12 cellular contexts compared by ENCODE assay signal in genomic region chr12:46402451-46402850, GRCh38. TPM values are rescaled to one million over a fixed set of nuclear protein-coding genes. Genes with fewer than 3 reads are reported as not detected.
DNase-seq lines count a peak whose midpoint lies in the region; ATAC-seq and TF ChIP-seq lines count a peak whose summit lies in the region.
"Had no signal": no experiment of that assay in that cellular context is flagged by ENCODE, and none has a peak within 500 bp of the region (broad histone marks: within the 10 kb centered on the region; RNA-seq: fewer than 3 reads in every experiment).

No MANE protein-coding gene starts in this region.

- H3K79me2 ChIP-seq in hepatocyte (no peaks in the 10 kb centered on the region), neural progenitor cell (ENCODE audit: low read depth) (no peaks in the 10 kb centered on the region)
- H3K79me2 ChIP-seq: parathyroid adenoma had no signal

- peaks cover 16% of the 10 kb centered on the region for H3K4me1 Mint-ChIP-seq in T-helper 17 cell
- peaks cover 14% of the 10 kb centered on the region for H3K4me1 Mint-ChIP-seq in neural progenitor cell

- H3K9ac ChIP-seq in neural progenitor cell: no peak overlapping the region
- H3K9ac ChIP-seq: parathyroid adenoma had no signal

- no peak overlapping the region for H3K4me3 ChIP-seq in ascending aorta
- H3K4me3 ChIP-seq in hepatocyte: no peak overlapping the region
- H3K4me3 ChIP-seq in stomach: no peak overlapping the region
- no peak overlapping the region for H3K4me3 ChIP-seq in neural progenitor cell

- no peaks in the 10 kb centered on the region for H3K9me2 ChIP-seq in hepatocyte (replicated peaks; ENCODE audit: insufficient read depth)

- peaks cover 15% of the 10 kb centered on the region for H3K9me3 Mint-ChIP-seq in neural progenitor cell

- H3K9me3 ChIP-seq in ascending aorta: no peaks in the 10 kb centered on the region
- no peaks in the 10 kb centered on the region for H3K9me3 ChIP-seq in hepatocyte (ENCODE audit: low read depth)
- no peaks in the 10 kb centered on the region for H3K9me3 ChIP-seq in stomach
- no peaks in the 10 kb centered on the region for H3K9me3 ChIP-seq in T-helper 17 cell (ENCODE audit: control insufficient read depth, low read length, poor library complexity, severe bottlenecking)
- H3K9me3 ChIP-seq in neural progenitor cell (ENCODE audit: low read depth): no peaks in the 10 kb centered on the region

- no peaks in the 10 kb centered on the region for H3K36me3 Mint-ChIP-seq in T-helper 17 cell (ENCODE audit: low read depth)
- peaks cover 3% of the 10 kb centered on the region for H3K36me3 Mint-ChIP-seq in neural progenitor cell

- no peaks in the 10 kb centered on the region for H3F3A ChIP-seq in neural progenitor cell (ENCODE audit: low read depth)

- H3K4me2 ChIP-seq in hepatocyte: peak overlapping the region; percentile 49
- H3K4me2 ChIP-seq in neural progenitor cell: no peak overlapping the region

- TF ChIP-seq CTCF in ascending aorta (IDR thresholded peaks at IDR 0.05): no peak
- no peak for TF ChIP-seq CTCF in hepatocyte (IDR thresholded peaks at IDR 0.05; ENCODE audit: poor library complexity)
- no peak for TF ChIP-seq CTCF in stomach (IDR thresholded peaks at IDR 0.05)
- no peak for TF ChIP-seq CTCF in neural progenitor cell (IDR thresholded peaks at IDR 0.05)

- H3K27me3 Mint-ChIP-seq in T-helper 17 cell (no peaks in the 10 kb centered on the region), neural progenitor cell (ENCODE audit: insufficient read depth, low read depth) (peaks cover 3% of the 10 kb centered on the region)

- peaks cover 0 to 36% of the 10 kb centered on the region in 2 donors for H3K4me1 ChIP-seq in ascending aorta
- peaks cover 26% of the 10 kb centered on the region for H3K4me1 ChIP-seq in hepatocyte (ENCODE audit: insufficient read depth)
- H3K4me1 ChIP-seq in stomach: peaks cover 10 to 34% (median 24%) of the 10 kb centered on the region in 4 donors
- peaks cover 6% of the 10 kb centered on the region for H3K4me1 ChIP-seq in neural progenitor cell

- no peak for ATAC-seq in GM21825 (IDR thresholded peaks at IDR 0.05; ENCODE audit: unreplicated experiment)
- ATAC-seq in T-helper 17 cell: no peak
- ATAC-seq: activated CD4-positive, CD25-positive, alpha-beta regulatory T cell treated with anti-CD3 and anti-CD28 coated beads, Interleukin-2, amount 50 U/mL, for 24 hours had no signal

- H4K20me1 ChIP-seq in hepatocyte (ENCODE audit: insufficient read depth, poor library complexity, severe bottlenecking): no peaks in the 10 kb centered on the region
- H4K20me1 ChIP-seq in neural progenitor cell (ENCODE audit: low read depth): no peaks in the 10 kb centered on the region

- H3K36me3 ChIP-seq in ascending aorta: no peaks in the 10 kb centered on the region
- H3K36me3 ChIP-seq in hepatocyte (replicated peaks; ENCODE audit: insufficient read depth, low read depth): no peaks in the 10 kb centered on the region
- no peaks in the 10 kb centered on the region for H3K36me3 ChIP-seq in stomach
- no peaks in the 10 kb centered on the region for H3K36me3 ChIP-seq in neural progenitor cell

- TF ChIP-seq POLR2A in stomach (IDR thresholded peaks at IDR 0.05): no peak

- 33% methylated on average over 2 of the region's 2 CpGs for WGBS in hepatocyte (ENCODE audit: low lambda C conversion rate, missing lambda C conversion rate)
- WGBS in stomach, 5 donors: 36 to 69% (median 60%) methylated on average over 2 of the region's 2 CpGs

- H3K27me3 ChIP-seq in ascending aorta (no peaks in the 10 kb centered on the region), hepatocyte (no peaks in the 10 kb centered on the region), stomach (no peaks in the 10 kb centered on the region), neural progenitor cell (no peaks in the 10 kb centered on the region)

- H3K4me3 Mint-ChIP-seq in T-helper 17 cell (no peak overlapping the region), neural progenitor cell (no peak overlapping the region)

- H2AFZ ChIP-seq in hepatocyte (no peak overlapping the region), neural progenitor cell (replicated peaks) (no peak overlapping the region)
- H2AFZ ChIP-seq: parathyroid adenoma had no signal

- no peak for TF ChIP-seq EP300 in stomach (IDR thresholded peaks at IDR 0.05)

- intact Hi-C loops in ascending aorta (cut with DNase I) (loop anchor here (5.0 kb wide), 1 partner anchor 60 kb away; no protein-coding TSS in a partner anchor), stomach (cut with DNase I; ENCODE audit: low total_unique reads) (no loop called here)

- H3K27ac ChIP-seq in ascending aorta: peak overlapping the region; percentile 80
- peak overlapping the region; percentile 59 for H3K27ac ChIP-seq in hepatocyte
- peak overlapping the region in 4 of 5 donors; percentile 43 to 72 (median 63) for H3K27ac ChIP-seq in stomach
- no peak overlapping the region for H3K27ac ChIP-seq in neural progenitor cell
- H3K27ac ChIP-seq: parathyroid adenoma had no signal

- DNase-seq in HCEC 1CT: peak; percentile 93
- DNase-seq in ascending aorta (ENCODE audit: low spot score in 2 of 2): peak in 1 of 2 donors; percentile 75
- DNase-seq in hepatocyte (ENCODE audit: low spot score): no peak
- no peak for DNase-seq in stomach
- no peak for DNase-seq in DMS153 (lab: John Stamatoyannopoulos, UW)
- no peak for DNase-seq in T-helper 17 cell
- DNase-seq in neural progenitor cell (ENCODE audit: low spot score): no peak
- DNase-seq: KBM-7; stimulated activated CD8-positive, alpha-beta memory T cell treated with anti-CD3 and anti-CD28 coated beads, Interleukin-4, amount 100 ng/mL, for 48 hours had no signal

- H3K27ac Mint-ChIP-seq in T-helper 17 cell (no peak overlapping the region), neural progenitor cell (no peak overlapping the region)

RNA-seq across cellular contexts. Expression of gene SLC38A2, which starts 29.9 kb away (rescaled TPM):
- total RNA-seq in ascending aorta: 384 TPM
- 372 and 373 TPM in 2 replicates for total RNA-seq in hepatocyte
- polyA plus RNA-seq in hepatocyte: 139 and 144 TPM in 2 replicates
- total RNA-seq in stomach: 100 to 1,000 TPM; 141 to 716 (median 250) TPM
- polyA plus RNA-seq in stomach: 10 to 100 TPM; 26.6 to 88.6 (median 27.2) TPM
- 100 to 1,000 TPM; 124 to 173 TPM for total RNA-seq in T-helper 17 cell
- 259 and 348 TPM in 2 replicates for total RNA-seq in neural progenitor cell (ENCODE audit: low replicate concordance)
